1 cellular context compared by ENCODE assay signal in genomic region chr3:175485436-175485835, GRCh38.
TF ChIP-seq lines count a peak whose summit lies in the region.

No MANE protein-coding gene starts in this region.

TF ChIP-seq in liver, 16 proteins besides CTCF, POLR2A, EP300 and RAD21 (continued from another document):
- TF ChIP-seq REST (IDR thresholded peaks at IDR 0.05) (no peak), MAX (IDR thresholded peaks at IDR 0.05) (no peak), FOXA2 (IDR thresholded peaks at IDR 0.05) (no peak), YY1 (IDR thresholded peaks at IDR 0.05) (no peak), NR2F2 (IDR thresholded peaks at IDR 0.05) (no peak), GABPA (IDR thresholded peaks at IDR 0.05 in 1 of 2, conservative IDR thresholded peaks at IDR 0.05 in 1 of 2) (no peak), EGR1 (IDR thresholded peaks at IDR 0.05; ENCODE audit: low read depth in 2 of 2) (no peak), TAF1 (conservative IDR thresholded peaks at IDR 0.05) (no peak)
TF ChIP-seq in liver: peak in this region for 2.
